ENCODE assay signal across 20 cellular contexts in genomic region chr1:193766329-193766728, GRCh38.
A peak's percentile ranks its signal among the peaks of the same experiment; 100 is the strongest.
DNase-seq lines count a peak whose midpoint lies in the region; ATAC-seq and TF ChIP-seq lines count a peak whose summit lies in the region.
"Had no signal": no experiment of that assay in that cellular context is flagged by ENCODE, and none has a peak within 500 bp of the region (broad histone marks: within the 10 kb centered on the region; RNA-seq: fewer than 3 reads in every experiment).

No MANE protein-coding gene starts in this region.

- H2AFZ ChIP-seq in PC-9, result 0 out of 2 replicates have a peak overlapping the region, but pooled peaks have one; percentile 60

- 69 to 73% methylated on average over 5 of the region's 5 CpGs for WGBS in thyroid gland, 2 donors

- POLR2A ChIA-PET in PC-9 (lab: Charles Lee; ENCODE audit: unreplicated experiment), result no interaction called here

- ATAC-seq in Right ventricle myocardium superior (ENCODE audit: poor library complexity) (peak; percentile 52), left cardiac atrium (no peak), HG03457 (IDR thresholded peaks at IDR 0.05; ENCODE audit: unreplicated experiment) (no peak)
- ATAC-seq: A549 had no signal

- H3F3A ChIP-seq in PC-9 (ENCODE audit: insufficient read depth, low read depth), result no peaks in the 10 kb centered on the region

- no TSS peak for BruUV-seq in PC-9 (replicated peaks; lab: Mats Ljungman, UMichigan)

- CTCF ChIA-PET in PC-9 (lab: Charles Lee), result no interaction called here

- no peaks in the 10 kb centered on the region for H4K20me1 ChIP-seq in PC-9 (ENCODE audit: insufficient read depth)

- no peak for TF ChIP-seq CTCF in PC-9 (conservative IDR thresholded peaks at IDR 0.05)
- TF ChIP-seq CTCF in thyroid gland (IDR thresholded peaks at IDR 0.05), result no peak

- H3K4me1 ChIP-seq in PC-9 (replicated peaks; ENCODE audit: insufficient read depth), result no peaks in the 10 kb centered on the region
- H3K4me1 ChIP-seq in thyroid gland, result peaks cover 3 to 6% of the 10 kb centered on the region in 2 donors
- H3K4me1 ChIP-seq: Caco-2, SJCRH30 had no signal

- no peak overlapping the region for H3K4me2 ChIP-seq in PC-9
- H3K4me2 ChIP-seq: A549 had no signal

- no peak overlapping the region for H3K4me3 ChIP-seq in PC-9
- H3K4me3 ChIP-seq in thyroid gland (replicated peaks in 1 of 3), result no peak overlapping the region
- H3K4me3 ChIP-seq: A549, SJCRH30 had no signal

- H3K36me3 ChIP-seq in PC-9 (ENCODE audit: low read depth) (no peaks in the 10 kb centered on the region), thyroid gland (no peaks in the 10 kb centered on the region)
- H3K36me3 ChIP-seq: SJCRH30 had no signal

- intact Hi-C loops in Right ventricle myocardium superior (cut with DNase I) (no loop called here), left cardiac atrium (cut with DNase I) (no loop called here), PC-9 (cut with micrococcal nuclease; ENCODE audit: unreplicated experiment) (no loop called here), thyroid gland (cut with DNase I) (no loop called here)

- no peaks in the 10 kb centered on the region for H3K27me3 ChIP-seq in PC-9 (ENCODE audit: insufficient read depth, low read depth)
- no peaks in the 10 kb centered on the region for H3K27me3 ChIP-seq in thyroid gland
- H3K27me3 ChIP-seq: SJCRH30 had no signal

- TF ChIP-seq POLR2A in thyroid gland (IDR thresholded peaks at IDR 0.05), result no peak

- no peaks in the 10 kb centered on the region for H3K79me2 ChIP-seq in PC-9 (ENCODE audit: low read depth)

- DNase-seq in Right ventricle myocardium superior (no peak), left cardiac atrium (no peak), PC-9 (no peak), iPS DF 4.7 (ENCODE audit: extremely low read depth, low spot score) (peak; percentile 14), thyroid gland (peak; percentile 41 to 63), GM19240 (ENCODE audit: insufficient read length, low spot score) (no peak), NCI-H1417 treated with DMSO at 0.1 percent for 48 hours (lab: John Stamatoyannopoulos, UW) (no peak)
- DNase-seq: Caco-2; CD4-positive, alpha-beta T cell; EL; NCI-H1092 treated with DMSO at 0.1 percent for 48 hours; NCI-H2081 treated with DMSO at 0.1 percent for 48 hours; NCI-H446 treated with DMSO at 0.1 percent for 48 hours; NCI-H69; OCI-M1; RPMI8226; SJCRH30; SW 1271 had no signal

- no peaks in the 10 kb centered on the region; the same call in 1 of the 2 replicates for H3K9me2 ChIP-seq in PC-9 (ENCODE audit: insufficient read depth)

- H3K9me3 ChIP-seq in PC-9 (ENCODE audit: insufficient read depth, low read depth), result no peaks in the 10 kb centered on the region
- H3K9me3 ChIP-seq in thyroid gland, result no peaks in the 10 kb centered on the region
- H3K9me3 ChIP-seq: A549, Caco-2, SJCRH30 had no signal

- H3K27ac ChIP-seq in PC-9 (no peak overlapping the region), thyroid gland (peak overlapping the region in 1 of 3 donors; percentile 8)
- H3K27ac ChIP-seq: A549, SJCRH30 had no signal

Comparison
In these comparisons a context has a peak if more than half of its experiments do, and no peak if none do; other contexts are left out.
1. DNase-seq: peak in iPS DF 4.7 (single experiment) and thyroid gland (2 of 2); none in Right ventricle myocardium superior (single experiment), left cardiac atrium (single experiment), PC-9 (0 of 2), GM19240 (single experiment) and NCI-H1417 treated with DMSO at 0.1 percent for 48 hours (single experiment).